In the genomic region with DNA sequence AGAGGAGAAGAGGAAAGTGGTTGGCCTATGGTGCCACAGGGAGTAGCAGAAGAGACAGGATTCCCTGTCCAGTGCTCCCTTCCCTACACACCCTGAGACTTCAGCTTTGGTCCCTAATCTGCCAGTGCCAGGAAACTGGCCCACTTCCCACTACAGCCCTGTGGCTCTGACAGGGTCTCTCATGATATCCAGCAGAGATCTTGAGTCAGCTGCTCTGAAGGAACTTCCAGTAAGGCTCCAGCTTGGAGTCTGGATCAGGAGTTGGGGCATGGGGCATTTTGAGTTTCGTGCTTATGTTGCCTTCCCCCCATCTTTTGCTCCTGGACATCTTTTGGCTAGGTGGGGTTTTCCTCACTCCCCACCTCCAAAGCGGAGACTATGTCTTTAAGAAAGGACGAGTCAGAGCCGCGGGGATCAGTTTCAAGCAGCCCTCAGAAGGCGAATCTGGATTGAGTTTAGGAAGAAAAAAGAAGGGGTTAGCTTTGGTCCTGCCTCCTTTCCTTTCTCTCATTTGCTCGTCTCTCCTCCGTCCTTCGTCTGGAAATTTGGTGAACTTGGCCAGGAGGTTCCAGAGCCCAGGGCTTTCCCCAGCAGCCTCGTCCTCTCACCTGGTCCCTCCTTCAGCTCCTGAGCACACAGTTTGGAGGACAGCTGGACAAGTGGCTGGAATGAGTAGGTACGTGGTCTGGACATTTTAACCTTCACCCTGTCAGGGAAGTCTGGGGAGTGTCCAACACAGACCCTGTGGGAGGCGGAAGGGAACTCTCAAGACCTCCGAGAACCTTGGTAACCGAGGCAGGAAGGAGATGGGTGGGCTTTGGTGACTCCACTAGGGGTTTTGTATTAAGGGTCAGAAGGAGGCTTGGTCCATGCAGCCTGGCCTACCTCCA, we compare ENCODE assay signal across 19 cellular contexts.
A peak's percentile ranks its signal among the peaks of the same experiment; 100 is the strongest.
DNase-seq lines count a peak whose midpoint lies in the region; ATAC-seq and TF ChIP-seq lines count a peak whose summit lies in the region.
"Had no signal": no experiment of that assay in that cellular context is flagged by ENCODE, and none has a peak within 500 bp of the region (broad histone marks: within the 10 kb centered on the region; RNA-seq: fewer than 3 reads in every experiment).

No MANE protein-coding gene starts in this region.

- H3K4me3 ChIP-seq in uterus (no peak overlapping the region), heart right ventricle (no peak overlapping the region)
- H3K4me3 ChIP-seq: BLaER1 had no signal

- DNase-seq in HFFc6 = no peak
- DNase-seq in effector memory CD8-positive, alpha-beta T cell = no peak
- DNase-seq in uterus = no peak
- DNase-seq in activated gamma-delta T cell (lab: John Stamatoyannopoulos, UW) = no peak
- no peak for DNase-seq in heart right ventricle
- DNase-seq: activated naive CD8-positive, alpha-beta T cell treated with anti-CD3 and anti-CD28 coated beads, Interleukin-2, amount 10 ng/mL, durations not matched to agents 7 days and 5 days; effector CD8-positive, alpha-beta T cell; hypothalamus; NCI-H1105 treated with DMSO at 0.1 percent for 48 hours; NCI-H526; retina; stimulated activated naive CD4-positive, alpha-beta T cell treated with Interleukin-2 at 50 U/mL for 16 hours; T-cell had no signal

- TF ChIP-seq CTCF in HFFc6 (IDR thresholded peaks at IDR 0.05) (no peak), nephron (IDR thresholded peaks at IDR 0.05; ENCODE audit: unreplicated experiment in 3 of 3) (no peak), uterus (IDR thresholded peaks at IDR 0.05) (no peak), heart right ventricle (IDR thresholded peaks at IDR 0.05) (no peak)

- 78 to 80% methylated on average over 14 of the region's 14 CpGs for WGBS in heart right ventricle, 2 donors

- H3K4me1 ChIP-seq in uterus (no peaks in the 10 kb centered on the region), heart right ventricle (peaks cover 0 to 9% (median 0%) of the 10 kb centered on the region in 9 donors)
- H3K4me1 ChIP-seq: BLaER1 had no signal

- H3K27ac Mint-ChIP-seq in HFFc6 = no peak overlapping the region
- peak overlapping the region; percentile 55 to 92 for H3K27ac Mint-ChIP-seq in effector memory CD8-positive, alpha-beta T cell
- H3K27ac Mint-ChIP-seq in nephron = peak overlapping the region in 2 of 3 experiments; percentile 63 to 93
- H3K27ac Mint-ChIP-seq in stimulated activated memory B cell treated with anti-CD40 and anti-IgM and Interleukin-4, amounts not matched to agents 10 μg/mL and 1 μg/mL and 100 μg/mL, for 72 hours = no peak overlapping the region
- H3K27ac Mint-ChIP-seq: activated CD8-positive, alpha-beta T cell treated with anti-CD3 and anti-CD28 coated beads for 36 hours; activated naive CD8-positive, alpha-beta T cell treated with anti-CD3 and anti-CD28 coated beads, Interleukin-2, amount 10 ng/mL, durations not matched to agents 7 days and 5 days; activated T-cell treated with anti-CD3 and anti-CD28 coated beads, Interleukin-2, amount 50 U/mL, for 72 hours had no signal

- H3K36me3 ChIP-seq in uterus (no peaks in the 10 kb centered on the region), heart right ventricle (no peaks in the 10 kb centered on the region)
- H3K36me3 ChIP-seq: BLaER1 had no signal

- intact Hi-C loops in uterus (cut with DNase I; ENCODE audit: low total_unique reads) = loop anchor here (10.0 kb wide), 1 partner anchor 98 kb away; no protein-coding TSS in a partner anchor
- intact Hi-C loops in heart right ventricle (cut with DNase I) = loop anchor here in 1 of 10 donors (10.0 kb wide), 1 partner anchor 48 kb away; no protein-coding TSS in a partner anchor

- no peak for ATAC-seq in effector memory CD8-positive, alpha-beta T cell (replicated peaks)
- ATAC-seq in stimulated activated memory B cell treated with anti-CD40 and anti-IgM and Interleukin-4, amounts not matched to agents 10 μg/mL and 1 μg/mL and 100 μg/mL, for 72 hours = no peak
- no peak for ATAC-seq in heart right ventricle

- H3K27me3 ChIP-seq in uterus (no peaks in the 10 kb centered on the region), heart right ventricle (peaks cover 0 to 60% (median 0%) of the 10 kb centered on the region in 7 donors)

- H3K27me3 Mint-ChIP-seq in HFFc6 (ENCODE audit: insufficient read depth) (no peaks in the 10 kb centered on the region; the same call in 1 of the 2 replicates), nephron (ENCODE audit: low read depth) (no peaks in the 10 kb centered on the region)
- H3K27me3 Mint-ChIP-seq in effector memory CD8-positive, alpha-beta T cell = no peaks in the 10 kb centered on the region
- H3K27me3 Mint-ChIP-seq in stimulated activated memory B cell treated with anti-CD40 and anti-IgM and Interleukin-4, amounts not matched to agents 10 μg/mL and 1 μg/mL and 100 μg/mL, for 72 hours = peaks cover 17% of the 10 kb centered on the region

- H3K9me3 ChIP-seq in uterus (no peaks in the 10 kb centered on the region), heart right ventricle (no peaks in the 10 kb centered on the region)

- H3K4me3 Mint-ChIP-seq in HFFc6 = peak overlapping the region; percentile 69
- no peak overlapping the region for H3K4me3 Mint-ChIP-seq in effector memory CD8-positive, alpha-beta T cell
- peak overlapping the region in 2 of 3 experiments; percentile 45 to 84 for H3K4me3 Mint-ChIP-seq in nephron
- no peak overlapping the region for H3K4me3 Mint-ChIP-seq in stimulated activated memory B cell treated with anti-CD40 and anti-IgM and Interleukin-4, amounts not matched to agents 10 μg/mL and 1 μg/mL and 100 μg/mL, for 72 hours
- H3K4me3 Mint-ChIP-seq: activated CD8-positive, alpha-beta T cell treated with anti-CD3 and anti-CD28 coated beads for 36 hours; activated naive CD8-positive, alpha-beta T cell treated with anti-CD3 and anti-CD28 coated beads, Interleukin-2, amount 10 ng/mL, durations not matched to agents 7 days and 5 days; activated T-cell treated with anti-CD3 and anti-CD28 coated beads, Interleukin-2, amount 50 U/mL, for 72 hours; T-cell had no signal

- H3K27ac ChIP-seq in uterus (peak overlapping the region; percentile 16 to 27), heart right ventricle (no peak overlapping the region)
- H3K27ac ChIP-seq: BLaER1, KMS-11 had no signal

- H3K4me1 Mint-ChIP-seq in HFFc6 (ENCODE audit: low read depth) = peaks cover 47% of the 10 kb centered on the region
- peaks cover 5 to 12% of the 10 kb centered on the region in 2 donors for H3K4me1 Mint-ChIP-seq in effector memory CD8-positive, alpha-beta T cell (ENCODE audit: low read depth in 2 of 2)
- peaks cover 47% of the 10 kb centered on the region for H3K4me1 Mint-ChIP-seq in nephron
- no peaks in the 10 kb centered on the region for H3K4me1 Mint-ChIP-seq in stimulated activated memory B cell treated with anti-CD40 and anti-IgM and Interleukin-4, amounts not matched to agents 10 μg/mL and 1 μg/mL and 100 μg/mL, for 72 hours
- H3K4me1 Mint-ChIP-seq: activated naive CD8-positive, alpha-beta T cell treated with anti-CD3 and anti-CD28 coated beads, Interleukin-2, amount 10 ng/mL, durations not matched to agents 7 days and 5 days had no signal

- TF ChIP-seq POLR2A in uterus (IDR thresholded peaks at IDR 0.05) = no peak

- H3K36me3 Mint-ChIP-seq in HFFc6 (ENCODE audit: low read depth) (no peaks in the 10 kb centered on the region), nephron (ENCODE audit: low read depth) (peaks cover under 1% of the 10 kb centered on the region)
- H3K36me3 Mint-ChIP-seq in effector memory CD8-positive, alpha-beta T cell (ENCODE audit: insufficient read depth) = no peaks in the 10 kb centered on the region
- H3K36me3 Mint-ChIP-seq in stimulated activated memory B cell treated with anti-CD40 and anti-IgM and Interleukin-4, amounts not matched to agents 10 μg/mL and 1 μg/mL and 100 μg/mL, for 72 hours = no peaks in the 10 kb centered on the region
- H3K36me3 Mint-ChIP-seq: activated naive CD8-positive, alpha-beta T cell treated with anti-CD3 and anti-CD28 coated beads, Interleukin-2, amount 10 ng/mL, durations not matched to agents 7 days and 5 days; T-cell had no signal

- H3K9me3 Mint-ChIP-seq in HFFc6 = no peaks in the 10 kb centered on the region
- H3K9me3 Mint-ChIP-seq in effector memory CD8-positive, alpha-beta T cell = no peaks in the 10 kb centered on the region
- H3K9me3 Mint-ChIP-seq in nephron = no peaks in the 10 kb centered on the region
- H3K9me3 Mint-ChIP-seq in stimulated activated memory B cell treated with anti-CD40 and anti-IgM and Interleukin-4, amounts not matched to agents 10 μg/mL and 1 μg/mL and 100 μg/mL, for 72 hours = no peaks in the 10 kb centered on the region
- H3K9me3 Mint-ChIP-seq: activated CD8-positive, alpha-beta T cell treated with anti-CD3 and anti-CD28 coated beads for 36 hours; activated naive CD8-positive, alpha-beta T cell treated with anti-CD3 and anti-CD28 coated beads, Interleukin-2, amount 10 ng/mL, durations not matched to agents 7 days and 5 days; activated T-cell treated with anti-CD3 and anti-CD28 coated beads, Interleukin-2, amount 50 U/mL, for 72 hours; T-cell had no signal

Comparison
In these comparisons a context has a peak if more than half of its experiments do, and no peak if none do; other contexts are left out.
1. H3K27ac Mint-ChIP-seq: peak in effector memory CD8-positive, alpha-beta T cell (2 of 2) and nephron (2 of 3); none in HFFc6 (single experiment) and stimulated activated memory B cell treated with anti-CD40 and anti-IgM and Interleukin-4, amounts not matched to agents 10 μg/mL and 1 μg/mL and 100 μg/mL, for 72 hours (single experiment).
2. H3K4me3 Mint-ChIP-seq: peak in HFFc6 (single experiment) and nephron (2 of 3); none in effector memory CD8-positive, alpha-beta T cell (0 of 2) and stimulated activated memory B cell treated with anti-CD40 and anti-IgM and Interleukin-4, amounts not matched to agents 10 μg/mL and 1 μg/mL and 100 μg/mL, for 72 hours (single experiment).
3. H3K27ac ChIP-seq: peak in uterus (2 of 2); none in heart right ventricle (0 of 10).